Comparison of ENCODE assay signal across 7 cellular contexts in genomic region chr10:17454801-17455520, GRCh38. TPM values are rescaled to one million over a fixed set of nuclear protein-coding genes. Genes with fewer than 3 reads are reported as not detected.
A peak's percentile ranks its signal among the peaks of the same experiment; 100 is the strongest.
DNase-seq lines count a peak whose midpoint lies in the region; ATAC-seq, FAIRE-seq and TF ChIP-seq lines count a peak whose summit lies in the region.

No MANE protein-coding gene starts in this region.

- peaks cover under 1% of the 10 kb centered on the region; the same call in 1 of the 2 replicates for H3K9me3 ChIP-seq in SJSA1 (replicated peaks)

- DNase-seq in H54 (ENCODE audit: insufficient read length, low spot score) (peak; percentile 39), SJSA1 (ENCODE audit: low read depth in 1 of 2, low spot score in 2 of 2) (no peak), fibroblast of the aortic adventitia (ENCODE audit: low read depth) (no peak), NCI-H2029 treated with DMSO at 0.1 percent for 48 hours (lab: John Stamatoyannopoulos, UW) (no peak), AG20443 (ENCODE audit: low spot score) (no peak)
- no peak for DNase-seq in stimulated activated effector memory CD8-positive, alpha-beta T cell treated with anti-CD3 and anti-CD28 coated beads, Interleukin-12 subunit alpha, Interleukin-12 subunit beta, amount 100 ng/mL, for 72 hours (ENCODE audit: low spot score in 2 of 2)

- no peak for TF ChIP-seq CTCF in fibroblast of the aortic adventitia (IDR thresholded peaks at IDR 0.05; ENCODE audit: insufficient read depth, low read length)

- TF ChIP-seq POLR2A in H54 (IDR thresholded peaks at IDR 0.05; ENCODE audit: low read depth, low read length) = no peak

- H3K36me3 ChIP-seq in SJSA1 = no peaks in the 10 kb centered on the region

- H3K4me3 ChIP-seq in SJSA1 (peak overlapping the region; percentile 52), fibroblast of the aortic adventitia (ENCODE audit: low read depth, low read length) (peak overlapping the region; percentile 54)

- peaks cover 17% of the 10 kb centered on the region for H3K4me1 ChIP-seq in SJSA1 (replicated peaks)

- no peak overlapping the region for H3K27ac ChIP-seq in SJSA1

- H3K36me3 Mint-ChIP-seq in stimulated activated effector memory CD8-positive, alpha-beta T cell treated with anti-CD3 and anti-CD28 coated beads, Interleukin-12 subunit alpha, Interleukin-12 subunit beta, amount 100 ng/mL, for 72 hours = peaks cover 3% of the 10 kb centered on the region

- peaks cover 20% of the 10 kb centered on the region for H3K27me3 ChIP-seq in SJSA1 (replicated peaks)

- peaks cover 12% of the 10 kb centered on the region for H3K4me1 Mint-ChIP-seq in stimulated activated effector memory CD8-positive, alpha-beta T cell treated with anti-CD3 and anti-CD28 coated beads, Interleukin-12 subunit alpha, Interleukin-12 subunit beta, amount 100 ng/mL, for 72 hours

- no peaks in the 10 kb centered on the region for H3K9me3 Mint-ChIP-seq in stimulated activated effector memory CD8-positive, alpha-beta T cell treated with anti-CD3 and anti-CD28 coated beads, Interleukin-12 subunit alpha, Interleukin-12 subunit beta, amount 100 ng/mL, for 72 hours

- peak overlapping the region; percentile 79 for H3K4me3 Mint-ChIP-seq in stimulated activated effector memory CD8-positive, alpha-beta T cell treated with anti-CD3 and anti-CD28 coated beads, Interleukin-12 subunit alpha, Interleukin-12 subunit beta, amount 100 ng/mL, for 72 hours

- peak; percentile 18 for ATAC-seq in stimulated activated effector memory CD8-positive, alpha-beta T cell treated with anti-CD3 and anti-CD28 coated beads, Interleukin-12 subunit alpha, Interleukin-12 subunit beta, amount 100 ng/mL, for 72 hours
- ATAC-seq in HG03280 (IDR thresholded peaks at IDR 0.05; ENCODE audit: unreplicated experiment) = no peak

- no peak overlapping the region for H3K27ac Mint-ChIP-seq in stimulated activated effector memory CD8-positive, alpha-beta T cell treated with anti-CD3 and anti-CD28 coated beads, Interleukin-12 subunit alpha, Interleukin-12 subunit beta, amount 100 ng/mL, for 72 hours

- FAIRE-seq in H54 (lab: Jason Lieb, UNC) = no peak

RNA-seq across cellular contexts. Expression of gene ST8SIA6, which starts 0.6 kb away (rescaled TPM):
- 0.39 TPM in 1 of 2 replicates, not detected in the other for total RNA-seq in SJSA1 (2014; rRNA removed; shearing (Covaris generic))
- total RNA-seq in fibroblast of the aortic adventitia (ENCODE audit: low replicate concordance) = 0.09 TPM in 1 of 2 replicates, not detected in the other
